ENCODE assay signal across 17 cellular contexts in genomic region chr12:12836571-12836970, GRCh38. TPM values are rescaled to one million over a fixed set of nuclear protein-coding genes. Genes with fewer than 3 reads are reported as not detected.
DNase-seq lines count a peak whose midpoint lies in the region; ATAC-seq lines count a peak whose summit lies in the region.
"Had no signal": no experiment of that assay in that cellular context is flagged by ENCODE, and none has a peak within 500 bp of the region (broad histone marks: within the 10 kb centered on the region; RNA-seq: fewer than 3 reads in every experiment).

No MANE protein-coding gene starts in this region.

- intact Hi-C loops in activated T-helper 1 cell treated with anti-CD3 and anti-CD28 coated beads, Interleukin-12 subunit alpha, Interleukin-12 subunit beta, Interleukin-2, Interleukin-4 antibody, amounts not matched to agents 30 ng/mL and 10 ng/mL and 1 ng/mL, durations not matched to agents 14 hours and 24 hours and 36 hours (cut with micrococcal nuclease) = loop anchor here (2.0 to 5.0 kb wide), 4 partner anchors 24 to 376 kb away; partner anchors contain the start of gene DDX47

- DNase-seq in activated CD4-positive, CD25-positive, alpha-beta regulatory T cell treated with anti-CD3 and anti-CD28 coated beads, Interleukin-2, amount 50 U/mL, for 72 hours = no peak
- DNase-seq in activated T-helper 1 cell treated with anti-CD3 and anti-CD28 coated beads, Interleukin-12 subunit alpha, Interleukin-12 subunit beta, Interleukin-2, Interleukin-4 antibody, amounts not matched to agents 30 ng/mL and 10 ng/mL and 1 ng/mL, durations not matched to agents 14 hours and 24 hours and 36 hours (ENCODE audit: low spot score) = no peak
- DNase-seq in dermis blood vessel endothelial cell (no peak), NCI-H748 treated with DMSO at 0.1 percent for 48 hours (lab: John Stamatoyannopoulos, UW) (no peak)
- DNase-seq: 8988T, right lobe of liver had no signal

- peaks cover 32% of the 10 kb centered on the region for H3K4me1 Mint-ChIP-seq in activated T-helper 17 cell treated with anti-CD3 and anti-CD28 coated beads, Interleukin-2, amount 50 U/mL, for 72 hours
- H3K4me1 Mint-ChIP-seq in activated T-helper 1 cell treated with anti-CD3 and anti-CD28 coated beads, Interleukin-12 subunit alpha, Interleukin-12 subunit beta, Interleukin-2, Interleukin-4 antibody, amounts not matched to agents 30 ng/mL and 10 ng/mL and 1 ng/mL, durations not matched to agents 14 hours and 24 hours and 36 hours (ENCODE audit: low read depth) = peaks cover 24% of the 10 kb centered on the region
- H3K4me1 Mint-ChIP-seq: nephron had no signal

- H3K4me3 ChIP-seq in mucosa of stomach (ENCODE audit: low read length) = no peak overlapping the region
- H3K4me3 ChIP-seq: right lobe of liver, tibial artery had no signal

- H3K36me3 Mint-ChIP-seq in activated T-helper 17 cell treated with anti-CD3 and anti-CD28 coated beads, Interleukin-2, amount 50 U/mL, for 72 hours (ENCODE audit: low read depth) = peaks cover 52% of the 10 kb centered on the region
- H3K36me3 Mint-ChIP-seq in activated T-helper 1 cell treated with anti-CD3 and anti-CD28 coated beads, Interleukin-12 subunit alpha, Interleukin-12 subunit beta, Interleukin-2, Interleukin-4 antibody, amounts not matched to agents 30 ng/mL and 10 ng/mL and 1 ng/mL, durations not matched to agents 14 hours and 24 hours and 36 hours (ENCODE audit: low read depth) = peaks cover 29% of the 10 kb centered on the region

- peak overlapping the region; percentile 61 for H3K27ac Mint-ChIP-seq in activated T-helper 17 cell treated with anti-CD3 and anti-CD28 coated beads, Interleukin-2, amount 50 U/mL, for 72 hours
- H3K27ac Mint-ChIP-seq in activated T-helper 1 cell treated with anti-CD3 and anti-CD28 coated beads, Interleukin-12 subunit alpha, Interleukin-12 subunit beta, Interleukin-2, Interleukin-4 antibody, amounts not matched to agents 30 ng/mL and 10 ng/mL and 1 ng/mL, durations not matched to agents 14 hours and 24 hours and 36 hours = no peak overlapping the region
- H3K27ac Mint-ChIP-seq: stimulated activated memory B cell treated with anti-CD40 and anti-IgM and Interleukin-4, amounts not matched to agents 10 μg/mL and 1 μg/mL and 100 μg/mL, for 72 hours; WTC11 had no signal

- H3K9me3 Mint-ChIP-seq in activated T-helper 17 cell treated with anti-CD3 and anti-CD28 coated beads, Interleukin-2, amount 50 U/mL, for 72 hours = no peaks in the 10 kb centered on the region
- no peaks in the 10 kb centered on the region for H3K9me3 Mint-ChIP-seq in activated T-helper 1 cell treated with anti-CD3 and anti-CD28 coated beads, Interleukin-12 subunit alpha, Interleukin-12 subunit beta, Interleukin-2, Interleukin-4 antibody, amounts not matched to agents 30 ng/mL and 10 ng/mL and 1 ng/mL, durations not matched to agents 14 hours and 24 hours and 36 hours
- H3K9me3 Mint-ChIP-seq: nephron; T-helper 2 cell treated with Interferon-gamma antibody and Interleukin-4, amounts not matched to agents 5 μg/mL and 100 μg/mL, for 36 hours; WTC11 had no signal

- peaks cover 43% of the 10 kb centered on the region for H3K4me1 ChIP-seq in mucosa of stomach (ENCODE audit: control insufficient read depth, insufficient read depth, low read length)
- H3K4me1 ChIP-seq: right lobe of liver had no signal

- H3K27me3 ChIP-seq in mucosa of stomach (ENCODE audit: control insufficient read depth, insufficient read depth, low read length) = no peaks in the 10 kb centered on the region
- H3K27me3 ChIP-seq: right lobe of liver, tibial artery had no signal

- H3K9me3 ChIP-seq in mucosa of stomach (ENCODE audit: control insufficient read depth, low read length) = no peaks in the 10 kb centered on the region
- H3K9me3 ChIP-seq: right lobe of liver, tibial artery had no signal

- no peaks in the 10 kb centered on the region for H3K36me3 ChIP-seq in mucosa of stomach (ENCODE audit: control insufficient read depth, insufficient read depth, low read length)

- peak overlapping the region; percentile 10 for H3K9ac ChIP-seq in mucosa of stomach (ENCODE audit: low read length)
- H3K9ac ChIP-seq: KMS-11 had no signal

- peak; percentile 40 to 44 for ATAC-seq in activated CD4-positive, CD25-positive, alpha-beta regulatory T cell treated with anti-CD3 and anti-CD28 coated beads, Interleukin-2, amount 50 U/mL, for 24 hours
- no peak for ATAC-seq in activated T-helper 17 cell treated with anti-CD3 and anti-CD28 coated beads, Interleukin-2, amount 50 U/mL, for 72 hours (replicated peaks)
- ATAC-seq in GM18909 (IDR thresholded peaks at IDR 0.05; ENCODE audit: poor library complexity, unreplicated experiment) = no peak

- H3K4me3 Mint-ChIP-seq in activated T-helper 17 cell treated with anti-CD3 and anti-CD28 coated beads, Interleukin-2, amount 50 U/mL, for 72 hours = peak overlapping the region; percentile 5
- H3K4me3 Mint-ChIP-seq in activated T-helper 1 cell treated with anti-CD3 and anti-CD28 coated beads, Interleukin-12 subunit alpha, Interleukin-12 subunit beta, Interleukin-2, Interleukin-4 antibody, amounts not matched to agents 30 ng/mL and 10 ng/mL and 1 ng/mL, durations not matched to agents 14 hours and 24 hours and 36 hours = no peak overlapping the region
- H3K4me3 Mint-ChIP-seq: activated CD4-positive, alpha-beta memory T cell treated with anti-CD3 and anti-CD28 coated beads for 36 hours; nephron; stimulated activated memory B cell treated with anti-CD40 and anti-IgM and Interleukin-4, amounts not matched to agents 10 μg/mL and 1 μg/mL and 100 μg/mL, for 72 hours; T-helper 2 cell treated with Interferon-gamma antibody and Interleukin-4, amounts not matched to agents 5 μg/mL and 100 μg/mL, for 36 hours; WTC11 had no signal

- no peaks in the 10 kb centered on the region for H3K27me3 Mint-ChIP-seq in activated T-helper 17 cell treated with anti-CD3 and anti-CD28 coated beads, Interleukin-2, amount 50 U/mL, for 72 hours
- H3K27me3 Mint-ChIP-seq in activated T-helper 1 cell treated with anti-CD3 and anti-CD28 coated beads, Interleukin-12 subunit alpha, Interleukin-12 subunit beta, Interleukin-2, Interleukin-4 antibody, amounts not matched to agents 30 ng/mL and 10 ng/mL and 1 ng/mL, durations not matched to agents 14 hours and 24 hours and 36 hours (ENCODE audit: insufficient read depth) = no peaks in the 10 kb centered on the region
- H3K27me3 Mint-ChIP-seq: activated CD4-positive, alpha-beta memory T cell treated with anti-CD3 and anti-CD28 coated beads for 36 hours; stimulated activated memory B cell treated with anti-CD40 and anti-IgM and Interleukin-4, amounts not matched to agents 10 μg/mL and 1 μg/mL and 100 μg/mL, for 72 hours had no signal

RNA-seq across cellular contexts. Expression of gene DDX47, which starts 23.4 kb away (rescaled TPM):
- total RNA-seq in activated T-helper 17 cell treated with anti-CD3 and anti-CD28 coated beads, Interleukin-2, amount 50 U/mL, for 72 hours = 10 to 100 TPM; 90.0 to 90.4 TPM
- 120 and 127 TPM in 2 replicates for total RNA-seq in activated T-helper 1 cell treated with anti-CD3 and anti-CD28 coated beads, Interleukin-12 subunit alpha, Interleukin-12 subunit beta, Interleukin-2, Interleukin-4 antibody, amounts not matched to agents 30 ng/mL and 10 ng/mL and 1 ng/mL, durations not matched to agents 14 hours and 24 hours and 36 hours
- total RNA-seq in dermis blood vessel endothelial cell = 83.0 and 87.7 TPM in 2 replicates

RNA-seq across cellular contexts. Expression of gene APOLD1, which starts 51.1 kb away (rescaled TPM):
- total RNA-seq in activated T-helper 17 cell treated with anti-CD3 and anti-CD28 coated beads, Interleukin-2, amount 50 U/mL, for 72 hours = 10 to 100 TPM in 1 of 2 donors, 1 to 10 TPM in 1; 8.7 to 42.2 TPM
- 4.0 and 4.8 TPM in 2 replicates for total RNA-seq in activated T-helper 1 cell treated with anti-CD3 and anti-CD28 coated beads, Interleukin-12 subunit alpha, Interleukin-12 subunit beta, Interleukin-2, Interleukin-4 antibody, amounts not matched to agents 30 ng/mL and 10 ng/mL and 1 ng/mL, durations not matched to agents 14 hours and 24 hours and 36 hours
- 35.6 and 63.8 TPM in 2 replicates for total RNA-seq in dermis blood vessel endothelial cell

RNA-seq across cellular contexts. Expression of gene GPRC5A, which starts 54.8 kb away (rescaled TPM):
- 1 to 10 TPM in 1 of 2 donors, under 1 TPM in 1; 0.99 to 2.9 TPM for total RNA-seq in activated T-helper 17 cell treated with anti-CD3 and anti-CD28 coated beads, Interleukin-2, amount 50 U/mL, for 72 hours
- not detected in 2 replicates for total RNA-seq in activated T-helper 1 cell treated with anti-CD3 and anti-CD28 coated beads, Interleukin-12 subunit alpha, Interleukin-12 subunit beta, Interleukin-2, Interleukin-4 antibody, amounts not matched to agents 30 ng/mL and 10 ng/mL and 1 ng/mL, durations not matched to agents 14 hours and 24 hours and 36 hours
- 3.2 and 10.7 TPM in 2 replicates for total RNA-seq in dermis blood vessel endothelial cell

Comparison
In these comparisons a context has a peak if more than half of its experiments do, and no peak if none do; other contexts are left out.
1. ATAC-seq: peak in activated CD4-positive, CD25-positive, alpha-beta regulatory T cell treated with anti-CD3 and anti-CD28 coated beads, Interleukin-2, amount 50 U/mL, for 24 hours (2 of 2); none in activated T-helper 17 cell treated with anti-CD3 and anti-CD28 coated beads, Interleukin-2, amount 50 U/mL, for 72 hours (single experiment) and GM18909 (single experiment).